Comparison of ENCODE assay signal across 18 cellular contexts in genomic region chr13:91155512-91156114, GRCh38.
A peak's percentile ranks its signal among the peaks of the same experiment; 100 is the strongest.
DNase-seq lines count a peak whose midpoint lies in the region; ATAC-seq, FAIRE-seq and TF ChIP-seq lines count a peak whose summit lies in the region.
"Had no signal": no experiment of that assay in that cellular context is flagged by ENCODE, and none has a peak within 500 bp of the region (broad histone marks: within the 10 kb centered on the region; RNA-seq: fewer than 3 reads in every experiment).

No MANE protein-coding gene starts in this region.

- no peak for TF ChIP-seq CTCF in bronchial epithelial cell (IDR thresholded peaks at IDR 0.05; ENCODE audit: insufficient read depth, low read length, severe bottlenecking)
- no peak for TF ChIP-seq CTCF in upper lobe of right lung (IDR thresholded peaks at IDR 0.05)

- H3K36me3 ChIP-seq in bronchial epithelial cell (ENCODE audit: control insufficient read depth, insufficient read depth, low read length) (no peaks in the 10 kb centered on the region), mesodermal cell (ENCODE audit: control insufficient read depth, insufficient read depth, low read length) (no peaks in the 10 kb centered on the region), upper lobe of right lung (no peaks in the 10 kb centered on the region)
- H3K36me3 ChIP-seq: ascending aorta, BLaER1 had no signal

- H3K27me3 ChIP-seq in bronchial epithelial cell (ENCODE audit: control insufficient read depth, insufficient read depth, low read length) (no peaks in the 10 kb centered on the region), upper lobe of right lung (peaks cover 4% of the 10 kb centered on the region)
- H3K27me3 ChIP-seq: ascending aorta, BLaER1 had no signal

- no peaks in the 10 kb centered on the region for H3K4me1 ChIP-seq in mesodermal cell (ENCODE audit: control insufficient read depth, insufficient read depth, low read length, poor library complexity, severe bottlenecking)
- H3K4me1 ChIP-seq in upper lobe of right lung: no peaks in the 10 kb centered on the region
- H3K4me1 ChIP-seq: ascending aorta, BLaER1 had no signal

- H3K4me3 ChIP-seq in bronchial epithelial cell (ENCODE audit: low read depth, low read length) (no peak overlapping the region), mesodermal cell (ENCODE audit: extremely low read depth, insufficient read depth, low read length, poor library complexity, severe bottlenecking) (no peak overlapping the region), upper lobe of right lung (no peak overlapping the region)
- H3K4me3 ChIP-seq: ascending aorta, BLaER1, coronary artery had no signal

- peak; percentile 17 for ATAC-seq in upper lobe of right lung
- no peak for ATAC-seq in HG02885 (IDR thresholded peaks at IDR 0.05; ENCODE audit: poor library complexity, unreplicated experiment)
- ATAC-seq in HG02678 (IDR thresholded peaks at IDR 0.05; ENCODE audit: unreplicated experiment): no peak

- intact Hi-C loops in upper lobe of right lung (cut with DNase I): no loop called here

- H3K9me3 ChIP-seq in mesodermal cell (ENCODE audit: control insufficient read depth, low read length): no peaks in the 10 kb centered on the region
- H3K9me3 ChIP-seq in upper lobe of right lung: no peaks in the 10 kb centered on the region
- H3K9me3 ChIP-seq: ascending aorta, BLaER1 had no signal

- WGBS in mesodermal cell (ENCODE audit: insufficient coverage in 2 of 2), 2 experiments: 77 to 90% methylated on average over 3 to 4 of the region's 5 CpGs

- no peak for FAIRE-seq in bronchial epithelial cell (lab: Jason Lieb, UNC)

- H3K27ac ChIP-seq in mesodermal cell (ENCODE audit: low read depth, low read length, severe bottlenecking) (peak overlapping the region; percentile 23), upper lobe of right lung (peak overlapping the region; percentile 48)
- H3K27ac ChIP-seq: ascending aorta, BLaER1 had no signal

- DNase-seq in NCI-H524 (lab: John Stamatoyannopoulos, UW) (peak; percentile 20 to 53), NCI-H524 treated with DMSO at 0.1 percent for 48 hours (lab: John Stamatoyannopoulos, UW) (no peak), bronchial epithelial cell (ENCODE audit: low read depth) (peak; percentile 11), upper lobe of right lung (no peak)
- DNase-seq in stimulated activated naive CD4-positive, alpha-beta T cell treated with Interleukin-2 at 50 U/mL for 16 hours (lab: John Stamatoyannopoulos, UW): no peak
- DNase-seq: 8988T; activated CD4-positive, alpha-beta T cell treated with anti-CD3 and anti-CD28 coated beads for 1 hour; activated CD8-positive, alpha-beta memory T cell treated with anti-CD3 and anti-CD28 coated beads, Interleukin-2, amount 50 U/mL, for 48 hours; activated naive CD4-positive, alpha-beta T cell treated with Interleukin-2 at 50 U/mL for 16 hours; immature natural killer cell; NCI-H1105 treated with DMSO at 0.1 percent for 48 hours; NCI-H2227 treated with DMSO at 0.1 percent for 48 hours had no signal

Comparison
In these comparisons a context has a peak if more than half of its experiments do, and no peak if none do; other contexts are left out.
1. DNase-seq: peak in NCI-H524 (2 of 2) and bronchial epithelial cell (single experiment); none in NCI-H524 treated with DMSO at 0.1 percent for 48 hours (single experiment), upper lobe of right lung (single experiment) and stimulated activated naive CD4-positive, alpha-beta T cell treated with Interleukin-2 at 50 U/mL for 16 hours (single experiment).